20 cellular contexts compared by ENCODE assay signal in the genomic region with DNA sequence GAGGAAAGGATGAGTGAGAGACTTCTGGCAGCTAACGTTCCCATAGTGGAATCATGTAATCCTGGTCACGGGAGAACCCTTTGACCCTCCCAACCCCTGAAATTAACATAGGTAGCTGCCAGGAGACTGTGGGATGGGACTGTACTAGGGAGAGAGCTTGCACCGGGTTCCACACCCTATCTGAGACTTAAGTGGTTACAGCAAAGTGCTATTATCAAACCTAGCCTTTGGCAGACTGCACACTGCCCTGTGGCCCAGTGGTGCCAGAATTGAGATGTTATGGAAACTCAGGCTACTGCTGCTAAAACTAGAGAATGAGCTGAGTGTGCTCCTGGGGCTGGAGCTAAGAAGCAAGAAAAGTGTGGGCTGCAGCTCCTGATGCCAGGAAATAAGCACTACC.
DNase-seq lines count a peak whose midpoint lies in the region; ATAC-seq and TF ChIP-seq lines count a peak whose summit lies in the region.
"Had no signal": no experiment of that assay in that cellular context is flagged by ENCODE, and none has a peak within 500 bp of the region (broad histone marks: within the 10 kb centered on the region; RNA-seq: fewer than 3 reads in every experiment).

No MANE protein-coding gene starts in this region.

- H3K4me3 Mint-ChIP-seq in CD4-positive, alpha-beta T cell: no peak overlapping the region
- H3K4me3 Mint-ChIP-seq: B cell; CD4-positive, CD25-positive, alpha-beta regulatory T cell; CD8-positive, alpha-beta memory T cell had no signal

- WGBS in heart left ventricle, 4 donors: 33 to 74% (median 49%) methylated on average over 3 of the region's 3 CpGs

- H3K27ac Mint-ChIP-seq in CD4-positive, alpha-beta T cell: no peak overlapping the region
- H3K27ac Mint-ChIP-seq: B cell; CD4-positive, CD25-positive, alpha-beta regulatory T cell; CD8-positive, alpha-beta memory T cell had no signal

- no peak overlapping the region for H3K4me3 ChIP-seq in right atrium auricular region
- no peak overlapping the region for H3K4me3 ChIP-seq in heart left ventricle
- H3K4me3 ChIP-seq in left ventricle myocardium inferior: no peak overlapping the region
- H3K4me3 ChIP-seq in retinal pigment epithelial cell (ENCODE audit: low read length): no peak overlapping the region
- H3K4me3 ChIP-seq: BLaER1 had no signal

- H3K27me3 ChIP-seq in right atrium auricular region (no peaks in the 10 kb centered on the region), heart left ventricle (no peaks in the 10 kb centered on the region), left ventricle myocardium inferior (ENCODE audit: low read depth) (no peaks in the 10 kb centered on the region)
- no peaks in the 10 kb centered on the region for H3K27me3 ChIP-seq in CD4-positive, alpha-beta T cell (ENCODE audit: control insufficient read depth, insufficient read depth, low read length)
- H3K27me3 ChIP-seq: BLaER1 had no signal

- H3K36me3 ChIP-seq in right atrium auricular region (no peaks in the 10 kb centered on the region), heart left ventricle (no peaks in the 10 kb centered on the region), left ventricle myocardium inferior (no peaks in the 10 kb centered on the region)
- H3K36me3 ChIP-seq: BLaER1 had no signal

- ATAC-seq in Right ventricle myocardium inferior (peak; percentile 96), heart left ventricle (peak; percentile 95 to 98 (median 98)), GM19351 (IDR thresholded peaks at IDR 0.05; ENCODE audit: unreplicated experiment) (no peak)
- ATAC-seq in CD4-positive, alpha-beta T cell (ENCODE audit: poor library complexity): no peak

- H3K27ac ChIP-seq in right atrium auricular region (no peak overlapping the region), heart left ventricle (no peak overlapping the region), left ventricle myocardium inferior (replicated peaks) (peak overlapping the region; percentile 38)
- no peak overlapping the region for H3K27ac ChIP-seq in CD4-positive, alpha-beta T cell (ENCODE audit: low read depth, low read length)
- H3K27ac ChIP-seq: 22Rv1, BLaER1, C4-2B had no signal

- H3K9me3 ChIP-seq in right atrium auricular region (peaks cover 0 to 20% of the 10 kb centered on the region in 2 donors), heart left ventricle (peaks cover 0 to 34% (median 13%) of the 10 kb centered on the region in 12 donors), left ventricle myocardium inferior (replicated peaks) (peaks cover 40% of the 10 kb centered on the region)
- H3K9me3 ChIP-seq in CD4-positive, alpha-beta T cell (ENCODE audit: control insufficient read depth, low read length): peaks cover 15% of the 10 kb centered on the region

- intact Hi-C loops in Right ventricle myocardium inferior (cut with DNase I) (no loop called here), heart left ventricle (cut with DNase I) (no loop called here), left ventricle myocardium inferior (cut with micrococcal nuclease) (no loop called here)
- intact Hi-C loops in CD4-positive, alpha-beta T cell (cut with DNase I, micrococcal nuclease): no loop called here

- no peak for TF ChIP-seq POLR2A in heart left ventricle (IDR thresholded peaks at IDR 0.05)

- peaks cover 9% of the 10 kb centered on the region for H3K36me3 Mint-ChIP-seq in CD4-positive, alpha-beta T cell (ENCODE audit: low read depth)
- H3K36me3 Mint-ChIP-seq: CD4-positive, CD25-positive, alpha-beta regulatory T cell; CD8-positive, alpha-beta memory T cell had no signal

- H3K4me1 ChIP-seq in right atrium auricular region (peaks cover 0 to 9% of the 10 kb centered on the region in 2 donors), heart left ventricle (peaks cover 0 to 9% (median 0%) of the 10 kb centered on the region in 12 donors), left ventricle myocardium inferior (peaks cover 11% of the 10 kb centered on the region)
- H3K4me1 ChIP-seq: BLaER1 had no signal

- POLR2A ChIA-PET in CD4-positive, alpha-beta T cell (lab: Charles Lee): no interaction called here

- H3K4me1 Mint-ChIP-seq in CD4-positive, alpha-beta T cell (ENCODE audit: low read depth): no peaks in the 10 kb centered on the region
- H3K4me1 Mint-ChIP-seq: B cell; CD4-positive, CD25-positive, alpha-beta regulatory T cell; CD8-positive, alpha-beta memory T cell had no signal

- CTCF ChIA-PET in CD4-positive, alpha-beta T cell (lab: Charles Lee): no interaction called here

- TF ChIP-seq CTCF in right atrium auricular region (IDR thresholded peaks at IDR 0.05): no peak
- TF ChIP-seq CTCF in heart left ventricle (IDR thresholded peaks at IDR 0.05): no peak
- no peak for TF ChIP-seq CTCF in left ventricle myocardium inferior (IDR thresholded peaks at IDR 0.05; ENCODE audit: borderline replicate concordance)
- TF ChIP-seq CTCF in retinal pigment epithelial cell (conservative IDR thresholded peaks at IDR 0.05; ENCODE audit: low read depth, low read length): no peak
- no peak for TF ChIP-seq CTCF in CD4-positive, alpha-beta T cell (IDR thresholded peaks at IDR 0.05)

- DNase-seq in Right ventricle myocardium inferior (ENCODE audit: missing footprints): no peak
- no peak for DNase-seq in right atrium auricular region (ENCODE audit: low spot score)
- peak in 2 of 5 donors; percentile 49 to 54 for DNase-seq in heart left ventricle
- DNase-seq in left ventricle myocardium inferior: no peak
- DNase-seq in retinal pigment epithelial cell (ENCODE audit: low read depth): peak; percentile 4
- no peak for DNase-seq in CD4-positive, alpha-beta T cell
- DNase-seq in NCI-H748 treated with DMSO at 0.1 percent for 48 hours (lab: John Stamatoyannopoulos, UW): no peak
- DNase-seq: CD4-positive, CD25-positive, alpha-beta regulatory T cell; CD8-positive, alpha-beta memory T cell; DMS 273 treated with DMSO at 0.1 percent for 48 hours; DMS79 treated with DMSO at 0.1 percent for 48 hours; GF-D8; GOT3; H7; HCEC 1CT had no signal

- peaks cover 21% of the 10 kb centered on the region for H3K9me3 Mint-ChIP-seq in CD4-positive, alpha-beta T cell

- no peaks in the 10 kb centered on the region for H3K27me3 Mint-ChIP-seq in CD4-positive, alpha-beta T cell
- H3K27me3 Mint-ChIP-seq: B cell had no signal

Comparison
In these comparisons a context has a peak if more than half of its experiments do, and no peak if none do; other contexts are left out.
1. ATAC-seq: peak in Right ventricle myocardium inferior (single experiment) and heart left ventricle (4 of 4); none in GM19351 (single experiment) and CD4-positive, alpha-beta T cell (single experiment).